8 cellular contexts compared by ENCODE assay signal in the genomic region with DNA sequence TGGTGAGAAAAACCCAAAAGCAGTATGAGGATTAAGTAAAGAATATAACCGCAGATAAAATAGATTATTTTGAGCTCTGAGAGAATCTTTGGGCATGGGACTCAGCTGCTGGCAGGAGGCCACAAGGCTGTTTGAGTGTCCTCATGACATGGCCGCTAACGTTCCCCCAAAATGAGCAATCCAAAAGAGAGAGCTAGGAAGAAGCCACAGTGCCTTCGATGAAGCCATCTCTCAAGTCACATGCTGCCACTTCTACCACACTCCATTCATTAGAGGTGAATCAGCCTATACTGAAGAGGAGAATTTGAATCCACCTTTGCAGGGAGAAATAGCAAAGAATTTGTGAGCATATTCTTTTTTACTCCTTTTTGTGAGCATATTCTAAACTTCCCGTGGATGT. TPM values are rescaled to one million over a fixed set of nuclear protein-coding genes. Genes with fewer than 3 reads are reported as not detected.
DNase-seq lines count a peak whose midpoint lies in the region; ATAC-seq and TF ChIP-seq lines count a peak whose summit lies in the region.

No MANE protein-coding gene starts in this region.

- H3K27me3 Mint-ChIP-seq in CD8-positive, alpha-beta T cell (ENCODE audit: low read depth), result no peaks in the 10 kb centered on the region

- peaks cover 46% of the 10 kb centered on the region for H3K36me3 Mint-ChIP-seq in CD8-positive, alpha-beta T cell

- TF ChIP-seq CTCF in lower leg skin (IDR thresholded peaks at IDR 0.05) (no peak), thyroid gland (IDR thresholded peaks at IDR 0.05) (no peak)
- TF ChIP-seq CTCF in CD8-positive, alpha-beta T cell (IDR thresholded peaks at IDR 0.05), result no peak

- DNase-seq in HS-5 (ENCODE audit: low read depth) (peak; percentile 68), cerebellar cortex (ENCODE audit: low spot score) (peak; percentile 8), lower leg skin (ENCODE audit: low spot score in 2 of 2) (peak; percentile 48 to 86), thyroid gland (peak; percentile 33 to 39), COLO829 (ENCODE audit: low spot score) (no peak), NCI-H446 treated with DMSO at 0.1 percent for 48 hours (lab: John Stamatoyannopoulos, UW) (no peak)
- DNase-seq in CD8-positive, alpha-beta T cell, result no peak

- intact Hi-C loops in lower leg skin (cut with DNase I; ENCODE audit: low total_unique reads) (no loop called here), thyroid gland (cut with DNase I) (no loop called here)
- intact Hi-C loops in CD8-positive, alpha-beta T cell (cut with DNase I, micrococcal nuclease), result no loop called here

- peaks cover 13 to 19% of the 10 kb centered on the region in 2 donors for H3K4me1 ChIP-seq in thyroid gland
- peaks cover 17% of the 10 kb centered on the region for H3K4me1 ChIP-seq in CD8-positive, alpha-beta T cell (ENCODE audit: insufficient read depth, low read length)

- CTCF ChIA-PET in CD8-positive, alpha-beta T cell (lab: Charles Lee), result interaction anchor here (1.0 to 2.1 kb wide), 2 partner anchors 14 to 30 kb away, joined by 4 to 8 read pairs; no protein-coding TSS in a partner anchor

- POLR2A ChIA-PET in CD8-positive, alpha-beta T cell (lab: Charles Lee), result interaction anchor here (1.0 kb wide), 1 partner anchor 187 kb away, joined by 5 read pairs; no protein-coding TSS in a partner anchor

- H3K9me3 Mint-ChIP-seq in CD8-positive, alpha-beta T cell, result no peaks in the 10 kb centered on the region

- H3K36me3 ChIP-seq in thyroid gland, result peaks cover 0 to 7% of the 10 kb centered on the region in 2 donors
- peaks cover 15% of the 10 kb centered on the region for H3K36me3 ChIP-seq in CD8-positive, alpha-beta T cell (ENCODE audit: insufficient read depth, low read length)

- WGBS in lower leg skin, 2 donors, result 40 to 51% methylated on average over 5 of the region's 5 CpGs
- WGBS in thyroid gland, 2 donors, result 67 to 80% methylated on average over 5 of the region's 5 CpGs

- ATAC-seq in CD8-positive, alpha-beta T cell, result no peak
- ATAC-seq in HG02798 (IDR thresholded peaks at IDR 0.05; ENCODE audit: poor library complexity, unreplicated experiment), result no peak

- H3K27me3 ChIP-seq in thyroid gland, result no peaks in the 10 kb centered on the region
- H3K27me3 ChIP-seq in CD8-positive, alpha-beta T cell (ENCODE audit: insufficient read depth, low read length), result no peaks in the 10 kb centered on the region

- peaks cover 23% of the 10 kb centered on the region for H3K4me1 Mint-ChIP-seq in CD8-positive, alpha-beta T cell (ENCODE audit: low read depth)

- H3K27ac ChIP-seq in thyroid gland, result peak overlapping the region in 2 of 3 donors; percentile 42 to 65
- H3K27ac ChIP-seq in CD8-positive, alpha-beta T cell (ENCODE audit: low read depth, low read length), result no peak overlapping the region

- H3K4me3 Mint-ChIP-seq in CD8-positive, alpha-beta T cell, result no peak overlapping the region

- no peaks in the 10 kb centered on the region for H3K9me3 ChIP-seq in thyroid gland
- H3K9me3 ChIP-seq in CD8-positive, alpha-beta T cell (ENCODE audit: low read length), result no peaks in the 10 kb centered on the region

- no peak overlapping the region for H3K27ac Mint-ChIP-seq in CD8-positive, alpha-beta T cell

- H3K4me3 ChIP-seq in lower leg skin (ENCODE audit: low read depth, poor library complexity, severe bottlenecking), result no peak overlapping the region
- H3K4me3 ChIP-seq in thyroid gland (replicated peaks in 1 of 3), result no peak overlapping the region
- H3K4me3 ChIP-seq in CD8-positive, alpha-beta T cell (ENCODE audit: low read depth, low read length), result no peak overlapping the region

- no peak for TF ChIP-seq POLR2A in lower leg skin (IDR thresholded peaks at IDR 0.05)
- TF ChIP-seq POLR2A in thyroid gland (IDR thresholded peaks at IDR 0.05), result no peak

RNA-seq across cellular contexts. Expression of a gene that starts 34.2 kb away (rescaled TPM):
- total RNA-seq in lower leg skin (10 to 100 TPM; 30.7 to 35.7 (median 32.7) TPM), thyroid gland (10 to 100 TPM; 36.8 to 51.3 (median 46.3) TPM)
- 10 to 100 TPM; 26.2 to 28.6 TPM for total RNA-seq in CD8-positive, alpha-beta T cell

Comparison
In these comparisons a context has a peak if more than half of its experiments do, and no peak if none do; other contexts are left out.
1. DNase-seq: peak in HS-5 (single experiment), cerebellar cortex (single experiment), lower leg skin (2 of 2) and thyroid gland (2 of 2); none in CD8-positive, alpha-beta T cell (0 of 7), COLO829 (single experiment) and NCI-H446 treated with DMSO at 0.1 percent for 48 hours (single experiment).